In genomic region chrY:14504592-14504991, GRCh38 we compare ENCODE assay signal across 5 cellular contexts. TPM values are rescaled to one million over a fixed set of nuclear protein-coding genes. Genes with fewer than 3 reads are reported as not detected.
"Had no signal": no experiment of that assay in that cellular context is flagged by ENCODE, and none has a peak within 500 bp of the region (broad histone marks: within the 10 kb centered on the region; RNA-seq: fewer than 3 reads in every experiment).

No MANE protein-coding gene starts in this region.

- H3K4me3 ChIP-seq: GM12878 had no signal

- ATAC-seq: GM12878 had no signal

- FAIRE-seq: GM12878, GM12892, GM19239 had no signal

- DNase-seq: GDM1, GF-D8 had no signal

RNA-seq across cellular contexts. Expression of gene NLGN4Y, which starts 19.7 kb away (rescaled TPM):
- total RNA-seq: GM12878 had no signal
- polyA plus RNA-seq: GM12878 had no signal
